In genomic region chr2:74472086-74472944, GRCh38 we compare ENCODE assay signal across 1 cellular context.
A peak's percentile ranks its signal among the peaks of the same experiment; 100 is the strongest.
TF ChIP-seq lines count a peak whose summit lies in the region.

TSS of gene MRPL53 (minus strand) at chr2:74472680. CDS start at chr2:74472660, 20 bp downstream.

TF ChIP-seq in HepG2, 621 proteins besides CTCF, POLR2A, EP300 and RAD21 (continued from another document and continues in another):
- TF ChIP-seq ZNF839 (CRISPR knock-in tag; IDR thresholded peaks at IDR 0.05; ENCODE audit: borderline replicate concordance) (peak; percentile 97; the same call in 1 of the 2 replicates), SALL2 (CRISPR knock-in tag; IDR thresholded peaks at IDR 0.05) (peak; percentile 93), KDM2A (CRISPR knock-in tag; IDR thresholded peaks at IDR 0.05; ENCODE audit: borderline replicate concordance, low read depth) (peak; percentile 100), IRF1 (CRISPR knock-in tag; IDR thresholded peaks at IDR 0.05; ENCODE audit: low read depth) (peak; percentile 80; the same call in 1 of the 2 replicates), BRCA1 (CRISPR knock-in tag; IDR thresholded peaks at IDR 0.05) (peak; percentile 93), ELF1 (CRISPR knock-in tag; IDR thresholded peaks at IDR 0.05) (peak; percentile 97), SP140L (CRISPR knock-in tag; IDR thresholded peaks at IDR 0.05; ENCODE audit: borderline replicate concordance) (no peak), HNF1A (IDR thresholded peaks at IDR 0.05; ENCODE audit: low read depth) (no peak; the same call in 1 of the 2 replicates), HNF1A (CRISPR knock-in tag; IDR thresholded peaks at IDR 0.05; ENCODE audit: borderline replicate concordance) (peak; percentile 89), ZSCAN31 (CRISPR knock-in tag; IDR thresholded peaks at IDR 0.05; ENCODE audit: low read depth) (peak; percentile 99), ZNF775 (CRISPR knock-in tag; IDR thresholded peaks at IDR 0.05; ENCODE audit: borderline replicate concordance) (peak; percentile 16), ZNF44 (CRISPR knock-in tag; IDR thresholded peaks at IDR 0.05) (peak; percentile 89), NCOR1 (IDR thresholded peaks at IDR 0.05; ENCODE audit: borderline replicate concordance, low read length) (peak; percentile 62; the same call in 1 of the 2 replicates), HNRNPH1 (optimal IDR thresholded peaks at IDR 0.05; ENCODE audit: low read depth, low read length) (peak; percentile 39), EED (CRISPR knock-in tag; IDR thresholded peaks at IDR 0.05) (peak; percentile 95), ZNF614 (CRISPR knock-in tag; IDR thresholded peaks at IDR 0.05; ENCODE audit: borderline replicate concordance) (peak; percentile 98), GZF1 (CRISPR knock-in tag; IDR thresholded peaks at IDR 0.05) (peak; percentile 88), FOXA1 (IDR thresholded peaks at IDR 0.05) (no peak), FOXA1 (CRISPR knock-in tag; IDR thresholded peaks at IDR 0.05) (peak; percentile 59), ZSCAN30 (CRISPR knock-in tag; IDR thresholded peaks at IDR 0.05) (0 out of 2 replicates have a peak, but pooled peaks have one; percentile 93), CEBPG (CRISPR knock-in tag; IDR thresholded peaks at IDR 0.05) (peak; percentile 81), ZNF333 (CRISPR knock-in tag; IDR thresholded peaks at IDR 0.05; ENCODE audit: borderline replicate concordance) (peak; percentile 97), TBX3 (IDR thresholded peaks at IDR 0.05; ENCODE audit: borderline replicate concordance) (no peak; the same call in 1 of the 2 replicates), BCL3 (CRISPR knock-in tag; IDR thresholded peaks at IDR 0.05) (peak; percentile 95; the same call in 1 of the 2 replicates), ZNF75D (CRISPR knock-in tag; IDR thresholded peaks at IDR 0.05; ENCODE audit: borderline replicate concordance) (no peak), KDM3A (CRISPR knock-in tag; IDR thresholded peaks at IDR 0.05; ENCODE audit: low read depth) (no peak; the same call in 1 of the 2 replicates), FIP1L1 (IDR thresholded peaks at IDR 0.05; ENCODE audit: borderline replicate concordance, insufficient read depth, low read depth, low read length) (no peak), REPIN1 (CRISPR knock-in tag; IDR thresholded peaks at IDR 0.05; ENCODE audit: borderline replicate concordance, low read depth) (peak; percentile 98), ZNF24 (IDR thresholded peaks at IDR 0.05) (no peak), GLI4 (CRISPR knock-in tag; IDR thresholded peaks at IDR 0.05; ENCODE audit: borderline replicate concordance) (peak; percentile 96; the same call in 1 of the 2 replicates), MIXL1 (CRISPR knock-in tag; IDR thresholded peaks at IDR 0.05) (peak; percentile 68), ZBTB20 (CRISPR knock-in tag; IDR thresholded peaks at IDR 0.05; ENCODE audit: borderline replicate concordance, low read depth) (peak; percentile 79; the same call in 1 of the 2 replicates), TCF7L2 (IDR thresholded peaks at IDR 0.05; ENCODE audit: low read depth, low read length) (no peak), PRMT3 (CRISPR knock-in tag; IDR thresholded peaks at IDR 0.05; ENCODE audit: borderline replicate concordance, low read depth) (peak; percentile 99), ZNF562 (CRISPR knock-in tag; IDR thresholded peaks at IDR 0.05; ENCODE audit: borderline replicate concordance) (no peak), CBX1 (IDR thresholded peaks at IDR 0.05; ENCODE audit: low read depth) (peak; percentile 75), MXI1 (IDR thresholded peaks at IDR 0.05; ENCODE audit: borderline replicate concordance, low read depth, low read length) (peak; percentile 87; the same call in 1 of the 3 replicates), ZBTB8A (CRISPR knock-in tag; IDR thresholded peaks at IDR 0.05; ENCODE audit: borderline replicate concordance, low read depth) (no peak), BCL6 (CRISPR knock-in tag; IDR thresholded peaks at IDR 0.05) (peak; percentile 64), SMC3 (IDR thresholded peaks at IDR 0.05; ENCODE audit: low read length) (no peak), ZFYVE20 (CRISPR knock-in tag; IDR thresholded peaks at IDR 0.05; ENCODE audit: borderline replicate concordance, low read depth) (peak; percentile 79; the same call in 1 of the 2 replicates), ZNF510 (CRISPR knock-in tag; IDR thresholded peaks at IDR 0.05; ENCODE audit: low read depth) (peak; percentile 89)
- TF ChIP-seq, protein P1, sequence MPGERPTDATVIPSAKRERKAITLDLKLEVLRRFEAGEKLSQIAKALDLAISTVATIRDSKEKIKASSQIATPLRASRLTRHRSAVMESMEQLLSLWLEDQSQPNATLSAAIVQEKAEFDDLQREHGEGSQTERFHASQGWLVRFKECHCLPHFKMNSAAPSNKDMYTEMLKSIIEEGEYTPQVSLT (CRISPR knock-in tag; IDR thresholded peaks at IDR 0.05; ENCODE audit: borderline replicate concordance, low read depth), result peak; percentile 93; the same call in 1 of the 2 replicates
- TF ChIP-seq, protein P2, sequence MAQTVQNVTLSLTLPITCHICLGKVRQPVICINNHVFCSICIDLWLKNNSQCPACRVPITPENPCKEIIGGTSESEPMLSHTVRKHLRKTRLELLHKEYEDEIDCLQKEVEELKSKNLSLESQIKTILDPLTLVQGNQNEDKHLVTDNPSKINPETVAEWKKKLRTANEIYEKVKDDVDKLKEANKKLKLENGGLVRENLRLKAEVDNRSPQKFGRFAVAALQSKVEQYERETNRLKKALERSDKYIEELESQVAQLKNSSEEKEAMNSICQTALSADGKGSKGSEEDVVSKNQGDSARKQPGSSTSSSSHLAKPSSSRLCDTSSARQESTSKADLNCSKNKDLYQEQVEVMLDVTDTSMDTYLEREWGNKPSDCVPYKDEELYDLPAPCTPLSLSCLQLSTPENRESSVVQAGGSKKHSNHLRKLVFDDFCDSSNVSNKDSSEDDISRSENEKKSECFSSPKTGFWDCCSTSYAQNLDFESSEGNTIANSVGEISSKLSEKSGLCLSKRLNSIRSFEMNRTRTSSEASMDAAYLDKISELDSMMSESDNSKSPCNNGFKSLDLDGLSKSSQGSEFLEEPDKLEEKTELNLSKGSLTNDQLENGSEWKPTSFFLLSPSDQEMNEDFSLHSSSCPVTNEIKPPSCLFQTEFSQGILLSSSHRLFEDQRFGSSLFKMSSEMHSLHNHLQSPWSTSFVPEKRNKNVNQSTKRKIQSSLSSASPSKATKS (CRISPR knock-in tag; IDR thresholded peaks at IDR 0.05), result no peak
- TF ChIP-seq, protein P3, sequence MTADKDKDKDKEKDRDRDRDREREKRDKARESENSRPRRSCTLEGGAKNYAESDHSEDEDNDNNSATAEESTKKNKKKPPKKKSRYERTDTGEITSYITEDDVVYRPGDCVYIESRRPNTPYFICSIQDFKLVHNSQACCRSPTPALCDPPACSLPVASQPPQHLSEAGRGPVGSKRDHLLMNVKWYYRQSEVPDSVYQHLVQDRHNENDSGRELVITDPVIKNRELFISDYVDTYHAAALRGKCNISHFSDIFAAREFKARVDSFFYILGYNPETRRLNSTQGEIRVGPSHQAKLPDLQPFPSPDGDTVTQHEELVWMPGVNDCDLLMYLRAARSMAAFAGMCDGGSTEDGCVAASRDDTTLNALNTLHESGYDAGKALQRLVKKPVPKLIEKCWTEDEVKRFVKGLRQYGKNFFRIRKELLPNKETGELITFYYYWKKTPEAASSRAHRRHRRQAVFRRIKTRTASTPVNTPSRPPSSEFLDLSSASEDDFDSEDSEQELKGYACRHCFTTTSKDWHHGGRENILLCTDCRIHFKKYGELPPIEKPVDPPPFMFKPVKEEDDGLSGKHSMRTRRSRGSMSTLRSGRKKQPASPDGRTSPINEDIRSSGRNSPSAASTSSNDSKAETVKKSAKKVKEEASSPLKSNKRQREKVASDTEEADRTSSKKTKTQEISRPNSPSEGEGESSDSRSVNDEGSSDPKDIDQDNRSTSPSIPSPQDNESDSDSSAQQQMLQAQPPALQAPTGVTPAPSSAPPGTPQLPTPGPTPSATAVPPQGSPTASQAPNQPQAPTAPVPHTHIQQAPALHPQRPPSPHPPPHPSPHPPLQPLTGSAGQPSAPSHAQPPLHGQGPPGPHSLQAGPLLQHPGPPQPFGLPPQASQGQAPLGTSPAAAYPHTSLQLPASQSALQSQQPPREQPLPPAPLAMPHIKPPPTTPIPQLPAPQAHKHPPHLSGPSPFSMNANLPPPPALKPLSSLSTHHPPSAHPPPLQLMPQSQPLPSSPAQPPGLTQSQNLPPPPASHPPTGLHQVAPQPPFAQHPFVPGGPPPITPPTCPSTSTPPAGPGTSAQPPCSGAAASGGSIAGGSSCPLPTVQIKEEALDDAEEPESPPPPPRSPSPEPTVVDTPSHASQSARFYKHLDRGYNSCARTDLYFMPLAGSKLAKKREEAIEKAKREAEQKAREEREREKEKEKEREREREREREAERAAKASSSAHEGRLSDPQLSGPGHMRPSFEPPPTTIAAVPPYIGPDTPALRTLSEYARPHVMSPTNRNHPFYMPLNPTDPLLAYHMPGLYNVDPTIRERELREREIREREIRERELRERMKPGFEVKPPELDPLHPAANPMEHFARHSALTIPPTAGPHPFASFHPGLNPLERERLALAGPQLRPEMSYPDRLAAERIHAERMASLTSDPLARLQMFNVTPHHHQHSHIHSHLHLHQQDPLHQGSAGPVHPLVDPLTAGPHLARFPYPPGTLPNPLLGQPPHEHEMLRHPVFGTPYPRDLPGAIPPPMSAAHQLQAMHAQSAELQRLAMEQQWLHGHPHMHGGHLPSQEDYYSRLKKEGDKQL (CRISPR knock-in tag; IDR thresholded peaks at IDR 0.05; ENCODE audit: low read depth), result peak; percentile 58; the same call in 1 of the 2 replicates
- TF ChIP-seq, protein P4, sequence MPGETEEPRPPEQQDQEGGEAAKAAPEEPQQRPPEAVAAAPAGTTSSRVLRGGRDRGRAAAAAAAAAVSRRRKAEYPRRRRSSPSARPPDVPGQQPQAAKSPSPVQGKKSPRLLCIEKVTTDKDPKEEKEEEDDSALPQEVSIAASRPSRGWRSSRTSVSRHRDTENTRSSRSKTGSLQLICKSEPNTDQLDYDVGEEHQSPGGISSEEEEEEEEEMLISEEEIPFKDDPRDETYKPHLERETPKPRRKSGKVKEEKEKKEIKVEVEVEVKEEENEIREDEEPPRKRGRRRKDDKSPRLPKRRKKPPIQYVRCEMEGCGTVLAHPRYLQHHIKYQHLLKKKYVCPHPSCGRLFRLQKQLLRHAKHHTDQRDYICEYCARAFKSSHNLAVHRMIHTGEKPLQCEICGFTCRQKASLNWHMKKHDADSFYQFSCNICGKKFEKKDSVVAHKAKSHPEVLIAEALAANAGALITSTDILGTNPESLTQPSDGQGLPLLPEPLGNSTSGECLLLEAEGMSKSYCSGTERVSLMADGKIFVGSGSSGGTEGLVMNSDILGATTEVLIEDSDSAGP (CRISPR knock-in tag; IDR thresholded peaks at IDR 0.05; ENCODE audit: borderline replicate concordance), result peak; percentile 98
- TF ChIP-seq, protein P5, sequence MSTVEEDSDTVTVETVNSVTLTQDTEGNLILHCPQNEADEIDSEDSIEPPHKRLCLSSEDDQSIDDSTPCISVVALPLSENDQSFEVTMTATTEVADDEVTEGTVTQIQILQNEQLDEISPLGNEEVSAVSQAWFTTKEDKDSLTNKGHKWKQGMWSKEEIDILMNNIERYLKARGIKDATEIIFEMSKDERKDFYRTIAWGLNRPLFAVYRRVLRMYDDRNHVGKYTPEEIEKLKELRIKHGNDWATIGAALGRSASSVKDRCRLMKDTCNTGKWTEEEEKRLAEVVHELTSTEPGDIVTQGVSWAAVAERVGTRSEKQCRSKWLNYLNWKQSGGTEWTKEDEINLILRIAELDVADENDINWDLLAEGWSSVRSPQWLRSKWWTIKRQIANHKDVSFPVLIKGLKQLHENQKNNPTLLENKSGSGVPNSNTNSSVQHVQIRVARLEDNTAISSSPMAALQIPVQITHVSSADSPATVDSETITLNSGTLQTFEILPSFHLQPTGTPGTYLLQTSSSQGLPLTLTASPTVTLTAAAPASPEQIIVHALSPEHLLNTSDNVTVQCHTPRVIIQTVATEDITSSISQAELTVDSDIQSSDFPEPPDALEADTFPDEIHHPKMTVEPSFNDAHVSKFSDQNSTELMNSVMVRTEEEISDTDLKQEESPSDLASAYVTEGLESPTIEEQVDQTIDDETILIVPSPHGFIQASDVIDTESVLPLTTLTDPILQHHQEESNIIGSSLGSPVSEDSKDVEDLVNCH (CRISPR knock-in tag; IDR thresholded peaks at IDR 0.05), result no peak
